ENCODE assay signal across 8 cellular contexts in the genomic region with DNA sequence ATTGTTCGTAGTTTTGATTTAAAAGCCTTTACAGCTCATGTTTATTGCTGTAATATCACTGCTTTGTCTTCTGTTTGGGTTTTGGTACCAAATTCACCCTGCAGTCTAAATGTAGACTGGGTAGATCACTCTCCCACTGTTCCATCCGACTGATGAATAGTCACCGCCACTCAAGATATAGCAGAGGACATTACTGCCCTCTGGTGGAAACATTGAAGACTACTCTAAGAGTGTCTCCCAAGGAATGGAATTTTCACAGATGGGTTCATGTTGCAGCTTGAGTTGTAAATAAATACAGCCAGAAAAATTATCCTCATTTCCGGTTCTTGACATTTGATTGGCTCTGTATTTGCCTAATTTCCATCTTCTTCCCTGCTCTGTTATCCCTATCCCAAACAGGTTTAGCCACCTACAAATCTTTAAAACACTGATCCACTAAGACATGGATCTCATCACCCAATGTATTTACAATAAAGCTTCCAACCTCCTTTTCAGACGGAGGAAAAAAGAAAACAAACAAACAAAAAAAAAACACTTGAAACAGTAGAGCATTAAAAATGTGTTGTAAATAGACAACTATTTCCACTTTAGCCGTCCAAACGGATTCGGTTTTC.
DNase-seq lines count a peak whose midpoint lies in the region; ATAC-seq and TF ChIP-seq lines count a peak whose summit lies in the region.

No MANE protein-coding gene starts in this region.

- DNase-seq in DMS153 (lab: John Stamatoyannopoulos, UW) (peak; percentile 47), NCI-H2029 treated with DMSO at 0.1 percent for 48 hours (lab: John Stamatoyannopoulos, UW) (peak; percentile 62), glomerular endothelial cell (ENCODE audit: extremely low read depth, low read depth, low spot score) (peak; percentile 47), prostate gland (ENCODE audit: low spot score) (peak; percentile 40), COLO668 (lab: John Stamatoyannopoulos, UW; ENCODE audit: unreplicated experiment) (no peak)

- H3K27ac ChIP-seq in VCaP = peak overlapping the region; percentile 37
- H3K27ac ChIP-seq in prostate gland = no peak overlapping the region

- H3K36me3 ChIP-seq in prostate gland = no peaks in the 10 kb centered on the region

- WGBS in prostate gland = 30% methylated on average over 8 of the region's 8 CpGs

- no peak for TF ChIP-seq POLR2A in prostate gland (IDR thresholded peaks at IDR 0.05)

- intact Hi-C loops in prostate gland (cut with DNase I) = loop anchor here (5.0 kb wide), 1 partner anchor 776 kb away; no protein-coding TSS in a partner anchor

- H3K27me3 ChIP-seq in prostate gland (replicated peaks; ENCODE audit: insufficient read depth) = no peaks in the 10 kb centered on the region

- no peaks in the 10 kb centered on the region for H3K9me3 ChIP-seq in prostate gland

- ATAC-seq in GM19043 (IDR thresholded peaks at IDR 0.05; ENCODE audit: low read depth, unreplicated experiment) = peak; percentile 98
- ATAC-seq in HG03064 (IDR thresholded peaks at IDR 0.05; ENCODE audit: low read depth, unreplicated experiment) = peak; percentile 97

- peak; percentile 93 for TF ChIP-seq CTCF in VCaP (conservative IDR thresholded peaks at IDR 0.05)
- TF ChIP-seq CTCF in prostate gland (IDR thresholded peaks at IDR 0.05) = peak; percentile 40 to 78 (median 63)

- no peaks in the 10 kb centered on the region for H3K4me1 ChIP-seq in prostate gland (replicated peaks)

- no peak overlapping the region for H3K4me3 ChIP-seq in prostate gland
